In the genomic region with DNA sequence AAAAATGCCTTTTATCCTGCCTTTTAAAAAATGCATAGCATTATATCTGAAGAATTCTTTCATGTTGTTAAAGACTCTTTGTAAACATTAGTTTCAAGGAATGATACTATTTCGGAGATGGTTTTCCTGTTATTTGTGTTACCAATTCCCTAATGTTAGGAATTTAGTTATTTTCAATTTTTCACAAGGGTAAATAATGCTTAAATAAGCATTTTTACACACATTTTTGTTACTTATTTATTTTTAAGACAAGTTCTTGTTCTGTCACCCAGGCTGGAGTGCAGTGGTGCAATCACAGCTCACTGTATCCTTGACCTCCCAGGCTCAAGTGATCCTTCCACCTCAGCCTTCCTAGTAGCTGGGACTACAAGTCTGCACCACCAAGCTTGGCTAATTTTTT, we compare ENCODE assay signal across 21 cellular contexts. TPM values are rescaled to one million over a fixed set of nuclear protein-coding genes. Genes with fewer than 3 reads are reported as not detected.
DNase-seq lines count a peak whose midpoint lies in the region; ATAC-seq, FAIRE-seq and TF ChIP-seq lines count a peak whose summit lies in the region.
"Had no signal": no experiment of that assay in that cellular context is flagged by ENCODE, and none has a peak within 500 bp of the region (broad histone marks: within the 10 kb centered on the region; RNA-seq: fewer than 3 reads in every experiment).

No MANE protein-coding gene starts in this region.

- H3K4me3 ChIP-seq in HepG2 (replicated peaks in 1 of 3; ENCODE audit: insufficient read depth in 1 of 3, low read depth in 2 of 3, low read length in 3 of 3), result no peak overlapping the region
- no peak overlapping the region for H3K4me3 ChIP-seq in right lobe of liver
- H3K4me3 ChIP-seq in astrocyte (ENCODE audit: insufficient read depth, low read depth, low read length), result no peak overlapping the region
- no peak overlapping the region for H3K4me3 ChIP-seq in fibroblast of villous mesenchyme (ENCODE audit: low read depth, low read length)
- H3K4me3 ChIP-seq in smooth muscle cell, result no peak overlapping the region
- H3K4me3 ChIP-seq in MG63, result no peak overlapping the region
- H3K4me3 ChIP-seq: BLaER1 treated with 17β-estradiol and CSF1 and Interleukin-3, amounts not matched to agents 10 nM and 100 nM; GM12878 had no signal

- H3K27me3 Mint-ChIP-seq in astrocyte (ENCODE audit: low read depth, unreplicated experiment), result no peaks in the 10 kb centered on the region
- H3K27me3 Mint-ChIP-seq in activated naive CD8-positive, alpha-beta T cell treated with anti-CD3 and anti-CD28 coated beads for 36 hours, result no peaks in the 10 kb centered on the region
- H3K27me3 Mint-ChIP-seq: B cell had no signal

- no peak overlapping the region for H3K27ac ChIP-seq in HepG2 (ENCODE audit: extremely low read length, insufficient read depth, low read length)
- H3K27ac ChIP-seq in right lobe of liver, result no peak overlapping the region
- no peak overlapping the region for H3K27ac ChIP-seq in astrocyte (ENCODE audit: low read depth, low read length)
- H3K27ac ChIP-seq in smooth muscle cell (ENCODE audit: low read depth), result peak overlapping the region; percentile 96
- H3K27ac ChIP-seq: BLaER1 treated with 17β-estradiol and CSF1 and Interleukin-3, amounts not matched to agents 10 nM and 100 nM had no signal

- no peaks in the 10 kb centered on the region for H3K9me3 ChIP-seq in HepG2 (ENCODE audit: low read length)
- no peaks in the 10 kb centered on the region for H3K9me3 ChIP-seq in right lobe of liver
- H3K9me3 ChIP-seq in astrocyte (ENCODE audit: insufficient read depth, low read depth, low read length), result no peaks in the 10 kb centered on the region
- H3K9me3 ChIP-seq in smooth muscle cell (replicated peaks; ENCODE audit: low read depth), result no peaks in the 10 kb centered on the region
- no peaks in the 10 kb centered on the region for H3K9me3 ChIP-seq in MG63

- no peaks in the 10 kb centered on the region for H3K79me2 ChIP-seq in HepG2 (ENCODE audit: insufficient read depth, low read length)
- H3K79me2 ChIP-seq in astrocyte (ENCODE audit: insufficient read depth, low read length), result no peaks in the 10 kb centered on the region
- H3K79me2 ChIP-seq in smooth muscle cell (ENCODE audit: low read depth), result no peaks in the 10 kb centered on the region

- H3K4me1 ChIP-seq in HepG2 (ENCODE audit: insufficient read depth, low read length) (no peaks in the 10 kb centered on the region), right lobe of liver (no peaks in the 10 kb centered on the region), astrocyte (ENCODE audit: insufficient read depth, low read length) (peaks cover 8% of the 10 kb centered on the region), smooth muscle cell (ENCODE audit: low read depth) (no peaks in the 10 kb centered on the region)

- H3K4me3 Mint-ChIP-seq in astrocyte (ENCODE audit: unreplicated experiment), result no peak overlapping the region
- H3K4me3 Mint-ChIP-seq in activated naive CD8-positive, alpha-beta T cell treated with anti-CD3 and anti-CD28 coated beads for 36 hours, result no peak overlapping the region
- H3K4me3 Mint-ChIP-seq: B cell; CD8-positive, alpha-beta T cell had no signal

- no peak for TF ChIP-seq RAD21 in HepG2 (CRISPR knock-in tag; IDR thresholded peaks at IDR 0.05)

- H3K9me3 Mint-ChIP-seq in astrocyte (ENCODE audit: unreplicated experiment), result peaks cover 11% of the 10 kb centered on the region
- H3K9me3 Mint-ChIP-seq in activated naive CD8-positive, alpha-beta T cell treated with anti-CD3 and anti-CD28 coated beads for 36 hours, result peaks cover 9% of the 10 kb centered on the region

- CTCF ChIA-PET in HepG2 (lab: Yijun Ruan, JAX; ENCODE audit: low intra/inter-chr PET ratio, low total read pairs), result no interaction called here

- no peak for FAIRE-seq in HepG2 (lab: Jason Lieb, UNC)
- peak; percentile 17 for FAIRE-seq in astrocyte (lab: Jason Lieb, UNC)
- FAIRE-seq: GM12878 had no signal

- H3K4me2 ChIP-seq in HepG2 (ENCODE audit: low read depth, low read length), result no peak overlapping the region
- H3K4me2 ChIP-seq in astrocyte (ENCODE audit: low read length), result no peak overlapping the region
- H3K4me2 ChIP-seq in smooth muscle cell, result peak overlapping the region; percentile 63
- H3K4me2 ChIP-seq: BLaER1 treated with 17β-estradiol and CSF1 and Interleukin-3, amounts not matched to agents 10 nM and 100 nM had no signal

- H3K36me3 ChIP-seq in HepG2 (replicated peaks in 1 of 2; ENCODE audit: control insufficient read depth in 1 of 2, insufficient read depth in 2 of 2, low read length in 2 of 2) (no peaks in the 10 kb centered on the region), right lobe of liver (no peaks in the 10 kb centered on the region), astrocyte (ENCODE audit: insufficient read depth, low read length) (no peaks in the 10 kb centered on the region), smooth muscle cell (ENCODE audit: low read depth) (no peaks in the 10 kb centered on the region), MG63 (no peaks in the 10 kb centered on the region)
- H3K36me3 ChIP-seq: BLaER1 treated with 17β-estradiol and CSF1 and Interleukin-3, amounts not matched to agents 10 nM and 100 nM had no signal

- H3K27me3 ChIP-seq in HepG2 (ENCODE audit: control insufficient read depth in 1 of 2, insufficient read depth in 2 of 2, low read length in 2 of 2) (peaks cover 0 to 4% of the 10 kb centered on the region in 2 experiments; a peak in 2 of 5 replicates), right lobe of liver (no peaks in the 10 kb centered on the region), astrocyte (ENCODE audit: insufficient read depth, low read length) (no peaks in the 10 kb centered on the region), smooth muscle cell (ENCODE audit: low read depth) (no peaks in the 10 kb centered on the region), MG63 (no peaks in the 10 kb centered on the region)
- H3K27me3 ChIP-seq: BLaER1 treated with 17β-estradiol and CSF1 and Interleukin-3, amounts not matched to agents 10 nM and 100 nM had no signal

- intact Hi-C loops in HepG2 (cut with micrococcal nuclease; ENCODE audit: unreplicated experiment) (no loop called here), right lobe of liver (cut with DNase I) (no loop called here)

- H3K36me3 Mint-ChIP-seq in astrocyte (ENCODE audit: low read depth, unreplicated experiment), result no peaks in the 10 kb centered on the region
- peaks cover 7% of the 10 kb centered on the region for H3K36me3 Mint-ChIP-seq in activated naive CD8-positive, alpha-beta T cell treated with anti-CD3 and anti-CD28 coated beads for 36 hours

- TF ChIP-seq EP300 in HepG2 (IDR thresholded peaks at IDR 0.05; ENCODE audit: low read depth in 2 of 2, low read length in 2 of 2) (no peak), HepG2 (CRISPR knock-in tag; IDR thresholded peaks at IDR 0.05; ENCODE audit: borderline replicate concordance) (no peak)

- TF ChIP-seq POLR2A in HepG2 (IDR thresholded peaks at IDR 0.05; ENCODE audit: insufficient read depth in 1 of 2, low read depth in 2 of 2, low read length in 2 of 2), result no peak
- no peak for TF ChIP-seq POLR2A in right lobe of liver (IDR thresholded peaks at IDR 0.05)

- BruUV-seq in HepG2 (replicated peaks; lab: Mats Ljungman, UMichigan), result no TSS peak

- in situ Hi-C loops in HepG2 (cut with HindIII; ENCODE audit: extremely low pct_ligation_motif_present, low pct_unique_long_range_greater_than_20kb), result no loop called here

- POLR2A ChIA-PET in HepG2 (lab: Yijun Ruan, JAX), result no interaction called here

- H3F3A ChIP-seq in smooth muscle cell (ENCODE audit: low read depth), result peaks cover 3% of the 10 kb centered on the region

- ATAC-seq in HepG2 (no peak), right lobe of liver (no peak)
- ATAC-seq: CD8-positive, alpha-beta T cell; GM12878; HCT116 had no signal

- no peak overlapping the region for H3K9ac ChIP-seq in HepG2 (ENCODE audit: insufficient read depth, low read depth, low read length)
- H3K9ac ChIP-seq in astrocyte (ENCODE audit: low read length), result no peak overlapping the region
- peak overlapping the region; percentile 89 for H3K9ac ChIP-seq in smooth muscle cell (ENCODE audit: low read depth)
- H3K9ac ChIP-seq: BLaER1 treated with 17β-estradiol and CSF1 and Interleukin-3, amounts not matched to agents 10 nM and 100 nM had no signal

- no peak for TF ChIP-seq CTCF in HepG2 (CRISPR knock-in tag; IDR thresholded peaks at IDR 0.05)
- TF ChIP-seq CTCF in right lobe of liver (IDR thresholded peaks at IDR 0.05), result no peak
- no peak for TF ChIP-seq CTCF in astrocyte (IDR thresholded peaks at IDR 0.05; ENCODE audit: insufficient read depth, low read depth, low read length)
- TF ChIP-seq CTCF in fibroblast of villous mesenchyme (IDR thresholded peaks at IDR 0.05; ENCODE audit: insufficient read depth, low read depth, low read length), result no peak
- TF ChIP-seq CTCF in smooth muscle cell (IDR thresholded peaks at IDR 0.05; ENCODE audit: borderline replicate concordance, insufficient read depth, poor library complexity, severe bottlenecking), result no peak

- H4K20me1 ChIP-seq in HepG2 (ENCODE audit: insufficient read depth, low read length) (no peaks in the 10 kb centered on the region), astrocyte (ENCODE audit: insufficient read depth, low read length) (no peaks in the 10 kb centered on the region), smooth muscle cell (ENCODE audit: low read depth) (no peaks in the 10 kb centered on the region)
- H4K20me1 ChIP-seq: BLaER1 treated with 17β-estradiol and CSF1 and Interleukin-3, amounts not matched to agents 10 nM and 100 nM had no signal

- H2AFZ ChIP-seq in HepG2 (ENCODE audit: low read length), result no peak overlapping the region
- no peak overlapping the region for H2AFZ ChIP-seq in astrocyte (ENCODE audit: low read depth, low read length)
- H2AFZ ChIP-seq in smooth muscle cell (ENCODE audit: low read depth), result no peak overlapping the region

- WGBS in HepG2 (ENCODE audit: low lambda C conversion rate), result 10% methylated on average over 1 of the region's 1 CpG
- WGBS in right lobe of liver (ENCODE audit: insufficient coverage, low coverage, low lambda C conversion rate, missing lambda C conversion rate), result 73% methylated on average over 1 of the region's 1 CpG
- 79% methylated on average over 1 of the region's 1 CpG for WGBS in smooth muscle cell (ENCODE audit: low lambda C conversion rate)

- DNase-seq in HepG2 (ENCODE audit: low spot score), result no peak
- no peak for DNase-seq in right lobe of liver
- DNase-seq in astrocyte (ENCODE audit: low read depth), result no peak
- peak; percentile 35 for DNase-seq in fibroblast of villous mesenchyme (ENCODE audit: low read depth)
- no peak for DNase-seq in smooth muscle cell (lab: John Stamatoyannopoulos, UW; ENCODE audit: unreplicated experiment)
- no peak for DNase-seq in activated naive CD8-positive, alpha-beta T cell treated with anti-CD3 and anti-CD28 coated beads for 36 hours
- no peak for DNase-seq in COLO668 (lab: John Stamatoyannopoulos, UW; ENCODE audit: unreplicated experiment)
- no peak for DNase-seq in MG63
- DNase-seq: 8988T; CD8-positive, alpha-beta T cell; COR-L47; DMS 273 treated with DMSO at 0.1 percent for 48 hours; DMS53; DND-41; EL; GOT3; H7 had no signal

- H3K27ac Mint-ChIP-seq in astrocyte (ENCODE audit: unreplicated experiment), result no peak overlapping the region
- no peak overlapping the region for H3K27ac Mint-ChIP-seq in activated naive CD8-positive, alpha-beta T cell treated with anti-CD3 and anti-CD28 coated beads for 36 hours
- H3K27ac Mint-ChIP-seq: B cell; CD8-positive, alpha-beta T cell had no signal

- peaks cover 9% of the 10 kb centered on the region for H3K4me1 Mint-ChIP-seq in astrocyte (ENCODE audit: low read depth, unreplicated experiment)
- peaks cover 25% of the 10 kb centered on the region for H3K4me1 Mint-ChIP-seq in activated naive CD8-positive, alpha-beta T cell treated with anti-CD3 and anti-CD28 coated beads for 36 hours

RNA-seq across cellular contexts. Expression of a gene that starts 49.0 kb away (rescaled TPM):
- total RNA-seq in HepG2 (2016; rRNA removed; fragmentation: Illumina TruSeq; extraction: Trizol) (0.20 and 0.29 TPM in 2 replicates), right lobe of liver (1 to 10 TPM in 3 of 6 experiments, under 1 TPM in 2, not detected in 1; 0.51 to 4.9 (median 2.3) TPM), astrocyte (0.82 and 1.2 TPM in 2 replicates), fibroblast of villous mesenchyme (89.2 and 101 TPM in 2 replicates), smooth muscle cell (4.5 and 15.1 TPM in 2 replicates)
- total RNA-seq in HepG2 (2016; cell fraction: cytosol; rRNA removed; fragmentation: Illumina TruSeq; extraction: Trizol; ENCODE audit: low read depth), result 0.26 TPM in 1 of 2 replicates, not detected in the other
- 0.39 and 0.61 TPM in 2 replicates for total RNA-seq in HepG2 (2016; cell fraction: insoluble cytoplasmic fraction; rRNA removed; fragmentation: Illumina TruSeq; extraction: Trizol)
- 0.49 and 0.65 TPM in 2 replicates for total RNA-seq in HepG2 (2016; cell fraction: membrane; rRNA removed; fragmentation: Illumina TruSeq; extraction: Trizol)
- total RNA-seq in HepG2 (2016; cell fraction: nucleus; rRNA removed; fragmentation: Illumina TruSeq; extraction: Trizol), result 0.56 TPM in 1 of 2 replicates, not detected in the other
- polyA plus RNA-seq in HepG2 (2011; rRNA removed) (8.4 and 9.5 TPM in 2 replicates), smooth muscle cell (10.7 and 11.7 TPM in 2 replicates)
- polyA plus RNA-seq in HepG2 (2011; cell fraction: cytosol; rRNA removed), result 5.6 and 6.7 TPM in 2 replicates
- 4.9 and 5.8 TPM in 2 replicates for polyA plus RNA-seq in HepG2 (2011; cell fraction: nucleus; rRNA removed)
- 4.0 and 15.8 TPM in 2 replicates for polyA plus RNA-seq in HepG2 (2012)
- 0.48 and 0.54 TPM in 2 replicates for polyA plus RNA-seq in HepG2 (2016; cell fraction: cytosol; fragmentation: Illumina TruSeq; extraction: Trizol; ENCODE audit: low read depth)
- polyA plus RNA-seq in HepG2 (2016; cell fraction: insoluble cytoplasmic fraction; fragmentation: Illumina TruSeq; extraction: Trizol; ENCODE audit: low read depth), result 0.43 and 0.45 TPM in 2 replicates
- 0.36 and 0.74 TPM in 2 replicates for polyA plus RNA-seq in HepG2 (2016; cell fraction: membrane; fragmentation: Illumina TruSeq; extraction: Trizol; ENCODE audit: low read depth)
- 1.4 TPM in 1 of 2 replicates, not detected in the other for polyA plus RNA-seq in HepG2 (2016; cell fraction: nucleus; fragmentation: Illumina TruSeq; extraction: Trizol; ENCODE audit: insufficient read depth, low read depth)
- polyA minus RNA-seq in HepG2 (2011; rRNA and poly(A)+ RNA removed; ENCODE audit: low replicate concordance), result 2.3 TPM in 1 of 2 replicates, not detected in the other
- 3.3 and 4.5 TPM in 2 replicates for polyA minus RNA-seq in HepG2 (2011; cell fraction: cytosol; rRNA and poly(A)+ RNA removed)
- 3.0 and 3.4 TPM in 2 replicates for polyA minus RNA-seq in HepG2 (2011; cell fraction: nucleus; rRNA and poly(A)+ RNA removed)
- 100 to 1,000 TPM; 111 to 117 TPM for total RNA-seq in activated naive CD8-positive, alpha-beta T cell treated with anti-CD3 and anti-CD28 coated beads for 36 hours
- total RNA-seq in MG63 (2014; rRNA removed; shearing (Covaris generic); ENCODE audit: low replicate concordance), result 1.7 TPM in 1 of 2 replicates, not detected in the other
